Comparison of ENCODE assay signal across 16 cellular contexts in the genomic region with DNA sequence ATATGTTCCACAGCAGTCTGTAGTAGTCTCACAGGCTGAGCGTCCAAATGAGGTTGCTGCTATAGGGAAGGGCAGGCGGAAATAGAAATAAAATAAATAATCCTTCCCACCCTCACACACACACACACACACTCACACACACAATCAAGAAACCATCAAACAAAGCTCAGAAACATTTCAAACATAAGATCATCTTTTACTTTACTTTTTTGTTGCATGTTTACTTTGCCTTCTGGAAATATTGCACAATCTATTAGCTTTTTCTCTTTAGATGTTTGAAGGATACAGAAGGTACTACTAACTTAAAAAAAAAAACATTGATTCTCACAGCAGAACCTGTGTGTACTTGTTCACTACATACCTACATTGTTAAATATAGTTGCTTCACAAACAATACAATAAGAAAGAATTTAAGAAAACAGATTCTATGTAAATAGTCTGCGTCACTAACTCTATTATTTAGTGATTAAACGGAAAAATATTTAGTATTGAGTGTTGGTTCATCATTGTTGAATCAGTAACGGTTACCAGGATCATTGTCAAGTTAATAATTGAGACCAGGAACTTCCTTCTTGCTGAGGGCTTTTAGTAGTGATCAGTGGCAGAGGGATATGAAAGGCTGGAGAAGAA. TPM values are rescaled to one million over a fixed set of nuclear protein-coding genes. Genes with fewer than 3 reads are reported as not detected.
DNase-seq lines count a peak whose midpoint lies in the region; FAIRE-seq and TF ChIP-seq lines count a peak whose summit lies in the region.
"Had no signal": no experiment of that assay in that cellular context is flagged by ENCODE, and none has a peak within 500 bp of the region (broad histone marks: within the 10 kb centered on the region; RNA-seq: fewer than 3 reads in every experiment).

No MANE protein-coding gene starts in this region.

- H3K36me3 Mint-ChIP-seq in nephron progenitor cell (ENCODE audit: low read depth): peaks cover 42% of the 10 kb centered on the region

- no peaks in the 10 kb centered on the region for H3K27me3 ChIP-seq in ovary
- H3K27me3 ChIP-seq in stomach: no peaks in the 10 kb centered on the region
- H3K27me3 ChIP-seq: MG63 had no signal

- no peaks in the 10 kb centered on the region for H3K4me1 ChIP-seq in ovary (ENCODE audit: insufficient read depth)
- peaks cover 0 to 10% (median 4%) of the 10 kb centered on the region in 4 donors for H3K4me1 ChIP-seq in stomach

- TF ChIP-seq CTCF in nephron progenitor cell (IDR thresholded peaks at IDR 0.05): no peak
- TF ChIP-seq CTCF in ovary (IDR thresholded peaks at IDR 0.05): no peak
- TF ChIP-seq CTCF in stomach (IDR thresholded peaks at IDR 0.05): no peak

- WGBS in ovary, 3 donors: 89 to 96% (median 92%) methylated on average over 5 of the region's 5 CpGs
- 33 to 55% (median 46%) methylated on average over 5 of the region's 5 CpGs for WGBS in stomach, 5 donors

- no peak overlapping the region for H3K4me3 ChIP-seq in ovary
- no peak overlapping the region for H3K4me3 ChIP-seq in stomach
- H3K4me3 ChIP-seq: MG63 had no signal

- TF ChIP-seq POLR2A in ovary (IDR thresholded peaks at IDR 0.05) (no peak), stomach (IDR thresholded peaks at IDR 0.05) (no peak)

- H3K9me3 Mint-ChIP-seq in nephron progenitor cell: peaks cover 41% of the 10 kb centered on the region

- H3K27ac ChIP-seq in ovary: no peak overlapping the region
- peak overlapping the region in 1 of 5 donors; percentile 47 for H3K27ac ChIP-seq in stomach

- H3K9me3 ChIP-seq in ovary (no peaks in the 10 kb centered on the region), stomach (peaks cover 0 to 19% (median 14%) of the 10 kb centered on the region in 4 donors)

- TF ChIP-seq EP300 in ovary (IDR thresholded peaks at IDR 0.05): no peak
- no peak for TF ChIP-seq EP300 in stomach (IDR thresholded peaks at IDR 0.05)

- no peaks in the 10 kb centered on the region for H3K36me3 ChIP-seq in ovary
- no peaks in the 10 kb centered on the region for H3K36me3 ChIP-seq in stomach

- peak overlapping the region; percentile 43 for H3K27ac Mint-ChIP-seq in nephron progenitor cell
- H3K27ac Mint-ChIP-seq: CD4-positive, alpha-beta T cell had no signal

- peaks cover 4% of the 10 kb centered on the region for H3K4me1 Mint-ChIP-seq in nephron progenitor cell
- H3K4me1 Mint-ChIP-seq: neural crest cell had no signal

- DNase-seq in EH (ENCODE audit: low read depth) (peak; percentile 60), RCC 7860 (ENCODE audit: low spot score) (peak; percentile 83), fibroblast of gingiva (ENCODE audit: low read depth) (peak; percentile 61), nephron progenitor cell (no peak), frontal cortex (ENCODE audit: low spot score in 2 of 2) (no peak), epidermal melanocyte (ENCODE audit: insufficient read length, low spot score) (no peak), ovary (no peak), stomach (no peak)
- DNase-seq: activated CD4-positive, alpha-beta T cell treated with anti-CD3 and anti-CD28 coated beads, Interleukin-2, amount 50 U/mL, for 48 hours; activated gamma-delta T cell treated with Interleukin-2 at 50 U/mL for 16 hours; caudate nucleus; CD4-positive, alpha-beta T cell; MG63; NCI-H226; small intestine had no signal

- intact Hi-C loops in ovary (cut with DNase I) (no loop called here), stomach (cut with DNase I; ENCODE audit: low total_unique reads) (no loop called here)

- no peak overlapping the region for H3K4me3 Mint-ChIP-seq in nephron progenitor cell
- H3K4me3 Mint-ChIP-seq: CD4-positive, alpha-beta T cell; neural crest cell had no signal

- no peaks in the 10 kb centered on the region for H3K27me3 Mint-ChIP-seq in nephron progenitor cell (ENCODE audit: low read depth, poor library complexity)

- peak; percentile 95 for FAIRE-seq in RCC 7860 (lab: Jason Lieb, UNC)
- no peak for FAIRE-seq in frontal cortex (lab: Jason Lieb, UNC)
- FAIRE-seq: small intestine had no signal

RNA-seq across cellular contexts. Expression of gene ALCAM, which starts 20.5 kb away (rescaled TPM):
- total RNA-seq in frontal cortex (150 TPM), ovary (10 to 100 TPM; 25.0 to 91.1 (median 52.1) TPM), stomach (100 to 1,000 TPM in 1 of 5 donors, 10 to 100 TPM in 4; 50.4 to 121 (median 53.1) TPM)
- polyA plus RNA-seq in ovary (100 to 1,000 TPM in 1 of 2 donors, 10 to 100 TPM in 1; 30.2 to 279 TPM), stomach (10 to 100 TPM; 11.3 to 25.5 (median 15.4) TPM)

Comparison
In these comparisons a context has a peak if more than half of its experiments do, and no peak if none do; other contexts are left out.
1. DNase-seq: peak in EH (single experiment), RCC 7860 (single experiment) and fibroblast of gingiva (single experiment); none in nephron progenitor cell (single experiment), frontal cortex (0 of 2), epidermal melanocyte (single experiment), ovary (0 of 5) and stomach (single experiment).